25 cellular contexts compared by ENCODE assay signal in the genomic region with DNA sequence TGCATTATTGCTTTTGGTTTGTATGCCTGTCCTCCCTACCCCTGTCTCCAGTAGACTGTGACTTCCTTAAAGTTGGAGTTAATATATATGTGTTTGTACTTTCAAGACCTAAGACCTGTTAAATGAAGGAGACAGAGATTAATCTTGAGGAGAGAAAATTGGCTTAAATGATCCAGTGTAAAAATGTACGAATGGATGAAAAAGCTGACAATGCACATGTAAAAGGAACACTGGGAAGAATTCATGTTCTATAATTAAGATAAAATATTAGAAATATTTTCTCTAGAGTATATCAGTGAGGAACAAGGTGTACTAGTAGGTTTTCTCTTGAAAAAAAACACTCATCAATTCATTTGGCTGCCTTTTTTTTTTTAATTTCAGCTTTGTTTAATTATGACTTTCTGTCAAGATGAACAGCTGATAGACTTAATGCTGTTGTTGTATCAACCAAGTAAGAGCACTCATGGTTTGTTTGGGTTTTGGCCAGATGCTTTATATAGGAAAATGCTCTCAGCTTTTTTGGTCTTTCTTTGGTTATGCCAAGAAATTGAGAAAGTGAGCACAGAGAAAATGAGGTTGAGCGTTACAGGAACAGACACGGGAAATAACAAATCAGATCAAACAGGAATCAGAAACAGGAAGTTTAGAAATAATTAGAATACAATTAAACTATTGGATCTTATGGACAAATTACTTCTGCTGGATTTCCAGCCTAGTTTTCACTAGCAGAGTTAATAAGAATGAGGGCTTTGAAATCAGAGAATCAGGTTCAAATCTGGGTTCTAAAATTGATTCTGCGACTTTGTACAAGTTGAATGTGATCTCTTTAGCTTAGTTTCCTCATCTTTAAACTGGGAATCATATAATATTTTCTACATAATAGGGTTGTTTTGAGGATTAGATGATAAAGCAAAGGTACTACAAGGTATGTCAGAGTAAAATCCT. TPM values are rescaled to one million over a fixed set of nuclear protein-coding genes. Genes with fewer than 3 reads are reported as not detected.
"Had no signal": no experiment of that assay in that cellular context is flagged by ENCODE, and none has a peak within 500 bp of the region (broad histone marks: within the 10 kb centered on the region; RNA-seq: fewer than 3 reads in every experiment).

No MANE protein-coding gene starts in this region.

- H3K36me3 Mint-ChIP-seq: activated naive CD4-positive, alpha-beta T cell treated with anti-CD3 and anti-CD28 coated beads, Interleukin-2, amount 50 U/mL, for 72 hours; memory B cell; naive thymus-derived CD4-positive, alpha-beta T cell; stimulated activated memory B cell treated with anti-CD40 and anti-IgM and Interleukin-4, amounts not matched to agents 10 μg/mL and 1 μg/mL and 100 μg/mL, for 72 hours had no signal

- DNase-seq: activated CD4-positive, alpha-beta T cell treated with anti-CD3 and anti-CD28 coated beads, Interleukin-2, amount 10 ng/mL, durations not matched to agents 24 days and 14 days; activated CD4-positive, CD25-positive, alpha-beta regulatory T cell; activated CD8-positive, alpha-beta memory T cell treated with anti-CD3 and anti-CD28 coated beads, Interleukin-2, amount 50 U/mL, for 4 hours; activated CD8-positive, alpha-beta T cell treated with anti-CD3 and anti-CD28 coated beads, Interleukin-2, amount 10 ng/mL, durations not matched to agents 7 days and 5 days; activated gamma-delta T cell; activated T-cell treated with anti-CD3 and anti-CD28 coated beads, Interleukin-2, amount 50 U/mL, for 72 hours; esophagus squamous epithelium; hypothalamus; left ventricle myocardium inferior; mucosa of descending colon; naive thymus-derived CD4-positive, alpha-beta T cell; posterior cingulate gyrus; retina; stimulated activated CD4-positive, alpha-beta T cell treated with anti-CD3 and anti-CD28 coated beads, Interleukin-2, amount 100 ng/mL, for 48 hours; tibial artery had no signal

- H3K27ac Mint-ChIP-seq: activated CD4-positive, alpha-beta T cell treated with anti-CD3 and anti-CD28 coated beads, Interleukin-2, amount 10 ng/mL, durations not matched to agents 24 days and 14 days; activated CD8-positive, alpha-beta T cell treated with anti-CD3 and anti-CD28 coated beads, Interleukin-2, amount 10 ng/mL, durations not matched to agents 7 days and 5 days; activated naive CD4-positive, alpha-beta T cell treated with anti-CD3 and anti-CD28 coated beads, Interleukin-2, amount 50 U/mL, for 72 hours; activated T-cell treated with anti-CD3 and anti-CD28 coated beads, Interleukin-2, amount 50 U/mL, for 72 hours; memory B cell; naive thymus-derived CD4-positive, alpha-beta T cell; stimulated activated memory B cell treated with anti-CD40 and anti-IgM and Interleukin-4, amounts not matched to agents 10 μg/mL and 1 μg/mL and 100 μg/mL, for 72 hours had no signal

- H3K27me3 ChIP-seq: esophagus squamous epithelium, neutrophil, tibial artery had no signal

- H3K27ac ChIP-seq: esophagus squamous epithelium, left ventricle myocardium inferior, neutrophil, tibial artery had no signal

- H3K4me1 Mint-ChIP-seq: activated CD4-positive, alpha-beta T cell treated with anti-CD3 and anti-CD28 coated beads, Interleukin-2, amount 10 ng/mL, durations not matched to agents 24 days and 14 days; memory B cell; stimulated activated memory B cell treated with anti-CD40 and anti-IgM and Interleukin-4, amounts not matched to agents 10 μg/mL and 1 μg/mL and 100 μg/mL, for 72 hours had no signal

- H3K9me3 ChIP-seq: esophagus squamous epithelium, left ventricle myocardium inferior, mucosa of descending colon, neutrophil, tibial artery had no signal

- FAIRE-seq: urothelium cell line had no signal

- H3K4me3 ChIP-seq: esophagus squamous epithelium, left ventricle myocardium inferior, mucosa of descending colon, tibial artery had no signal

- ATAC-seq: activated CD8-positive, alpha-beta T cell treated with anti-CD3 and anti-CD28 coated beads, Interleukin-2, amount 10 ng/mL, durations not matched to agents 7 days and 5 days; activated naive CD4-positive, alpha-beta T cell treated with anti-CD3 and anti-CD28 coated beads, Interleukin-2, amount 50 U/mL, for 72 hours; activated T-cell treated with anti-CD3 and anti-CD28 coated beads, Interleukin-2, amount 50 U/mL, for 72 hours; mucosa of descending colon; naive thymus-derived CD4-positive, alpha-beta T cell; stimulated activated memory B cell treated with anti-CD40 and anti-IgM and Interleukin-4, amounts not matched to agents 10 μg/mL and 1 μg/mL and 100 μg/mL, for 72 hours had no signal

- H3K9me3 Mint-ChIP-seq: activated CD4-positive, alpha-beta T cell treated with anti-CD3 and anti-CD28 coated beads, Interleukin-2, amount 10 ng/mL, durations not matched to agents 24 days and 14 days; activated naive CD4-positive, alpha-beta T cell treated with anti-CD3 and anti-CD28 coated beads, Interleukin-2, amount 50 U/mL, for 72 hours; activated T-cell treated with anti-CD3 and anti-CD28 coated beads, Interleukin-2, amount 50 U/mL, for 72 hours; memory B cell; naive thymus-derived CD4-positive, alpha-beta T cell; stimulated activated memory B cell treated with anti-CD40 and anti-IgM and Interleukin-4, amounts not matched to agents 10 μg/mL and 1 μg/mL and 100 μg/mL, for 72 hours had no signal

- H3K36me3 ChIP-seq: esophagus squamous epithelium, left ventricle myocardium inferior, neutrophil, tibial artery had no signal

- H3K4me3 Mint-ChIP-seq: activated CD4-positive, alpha-beta T cell treated with anti-CD3 and anti-CD28 coated beads, Interleukin-2, amount 10 ng/mL, durations not matched to agents 24 days and 14 days; activated CD8-positive, alpha-beta T cell treated with anti-CD3 and anti-CD28 coated beads, Interleukin-2, amount 10 ng/mL, durations not matched to agents 7 days and 5 days; activated T-cell treated with anti-CD3 and anti-CD28 coated beads, Interleukin-2, amount 50 U/mL, for 72 hours; memory B cell; naive thymus-derived CD4-positive, alpha-beta T cell; stimulated activated memory B cell treated with anti-CD40 and anti-IgM and Interleukin-4, amounts not matched to agents 10 μg/mL and 1 μg/mL and 100 μg/mL, for 72 hours had no signal

RNA-seq across cellular contexts. Expression of a gene that starts 38.3 kb away (rescaled TPM):
- total RNA-seq: activated CD4-positive, alpha-beta T cell treated with anti-CD3 and anti-CD28 coated beads, Interleukin-2, amount 10 ng/mL, durations not matched to agents 24 days and 14 days; activated CD8-positive, alpha-beta T cell treated with anti-CD3 and anti-CD28 coated beads, Interleukin-2, amount 10 ng/mL, durations not matched to agents 7 days and 5 days; activated naive CD4-positive, alpha-beta T cell treated with anti-CD3 and anti-CD28 coated beads, Interleukin-2, amount 50 U/mL, for 72 hours; activated T-cell treated with anti-CD3 and anti-CD28 coated beads, Interleukin-2, amount 50 U/mL, for 72 hours; cardiac septum; fibroblast of villous mesenchyme; kidney epithelial cell; left ventricle myocardium inferior; naive thymus-derived CD4-positive, alpha-beta T cell had no signal
- polyA plus RNA-seq: naive thymus-derived CD4-positive, alpha-beta T cell had no signal

RNA-seq across cellular contexts. Expression of a gene that starts 41.9 kb away (rescaled TPM):
- total RNA-seq: activated CD4-positive, alpha-beta T cell treated with anti-CD3 and anti-CD28 coated beads, Interleukin-2, amount 10 ng/mL, durations not matched to agents 24 days and 14 days; activated CD8-positive, alpha-beta T cell treated with anti-CD3 and anti-CD28 coated beads, Interleukin-2, amount 10 ng/mL, durations not matched to agents 7 days and 5 days; activated naive CD4-positive, alpha-beta T cell treated with anti-CD3 and anti-CD28 coated beads, Interleukin-2, amount 50 U/mL, for 72 hours; activated T-cell treated with anti-CD3 and anti-CD28 coated beads, Interleukin-2, amount 50 U/mL, for 72 hours; cardiac septum; fibroblast of villous mesenchyme; glomerular endothelial cell; kidney epithelial cell; left ventricle myocardium inferior; naive thymus-derived CD4-positive, alpha-beta T cell; skeletal muscle tissue had no signal
- polyA plus RNA-seq: naive thymus-derived CD4-positive, alpha-beta T cell had no signal
